Comparison of ENCODE assay signal across 28 cellular contexts in genomic region chr19:54376610-54377009, GRCh38. TPM values are rescaled to one million over a fixed set of nuclear protein-coding genes. Genes with fewer than 3 reads are reported as not detected.
A peak's percentile ranks its signal among the peaks of the same experiment; 100 is the strongest.
DNase-seq lines count a peak whose midpoint lies in the region; ATAC-seq, FAIRE-seq and TF ChIP-seq lines count a peak whose summit lies in the region.
"Had no signal": no experiment of that assay in that cellular context is flagged by ENCODE, and none has a peak within 500 bp of the region (broad histone marks: within the 10 kb centered on the region; RNA-seq: fewer than 3 reads in every experiment).

No MANE protein-coding gene starts in this region.

- peaks cover 75% of the 10 kb centered on the region for H3K4me1 ChIP-seq in CD8-positive, alpha-beta T cell (ENCODE audit: insufficient read depth, low read length)
- H3K4me1 ChIP-seq in neutrophil (ENCODE audit: control insufficient read depth in 1 of 2, insufficient read depth in 1 of 2, low read depth in 1 of 2, low read length in 1 of 2) (peaks cover 73 to 78% of the 10 kb centered on the region in 2 experiments), HepG2 (ENCODE audit: insufficient read depth, low read length) (no peaks in the 10 kb centered on the region)
- H3K4me1 ChIP-seq: right atrium auricular region had no signal

- no peaks in the 10 kb centered on the region for H3K27me3 ChIP-seq in CD8-positive, alpha-beta T cell (ENCODE audit: insufficient read depth, low read length)
- no peaks in the 10 kb centered on the region for H3K27me3 ChIP-seq in neutrophil
- H3K27me3 ChIP-seq in HepG2 (ENCODE audit: control insufficient read depth in 1 of 2, insufficient read depth in 2 of 2, low read length in 2 of 2), result peaks cover 0 to 4% of the 10 kb centered on the region in 2 experiments; a peak in 1 of 5 replicates
- H3K27me3 ChIP-seq: cardiac muscle cell, ovary, right atrium auricular region, upper lobe of left lung had no signal

- POLR2A ChIA-PET in activated CD8-positive, alpha-beta T cell treated with anti-CD3 and anti-CD28 coated beads, Interleukin-2, amount 10 ng/mL, durations not matched to agents 7 days and 5 days (lab: Charles Lee), result interaction anchor here (1.2 to 2.3 kb wide), 2 partner anchors 12 kb away, joined by 4 to 12 read pairs; partner anchors contain the start of gene LAIR1
- POLR2A ChIA-PET in activated CD8-positive, alpha-beta T cell treated with anti-CD3 and anti-CD28 coated beads for 36 hours (lab: Charles Lee), result interaction anchor here (1.8 kb wide), 1 partner anchor 12 kb away, joined by 6 read pairs; no protein-coding TSS in a partner anchor
- POLR2A ChIA-PET in CD8-positive, alpha-beta T cell (lab: Charles Lee), result interaction anchor here (1.1 kb wide), 1 partner anchor 12 kb away, joined by 3 read pairs; no protein-coding TSS in a partner anchor
- POLR2A ChIA-PET in HepG2 (lab: Yijun Ruan, JAX), result no interaction called here

- H3K27ac ChIP-seq in CD8-positive, alpha-beta T cell (ENCODE audit: low read depth, low read length), result no peak overlapping the region
- H3K27ac ChIP-seq in neutrophil, result peak overlapping the region; percentile 31
- H3K27ac ChIP-seq in HepG2 (ENCODE audit: extremely low read length, insufficient read depth, low read length), result no peak overlapping the region
- H3K27ac ChIP-seq: cardiac muscle cell, ovary, right atrium auricular region had no signal

- H4K20me1 ChIP-seq in HepG2 (ENCODE audit: insufficient read depth, low read length), result no peaks in the 10 kb centered on the region

- H3K36me3 Mint-ChIP-seq in activated CD8-positive, alpha-beta T cell treated with anti-CD3 and anti-CD28 coated beads, Interleukin-2, amount 10 ng/mL, durations not matched to agents 7 days and 5 days (ENCODE audit: low read depth), result peaks cover 23% of the 10 kb centered on the region
- no peaks in the 10 kb centered on the region for H3K36me3 Mint-ChIP-seq in activated CD8-positive, alpha-beta T cell treated with anti-CD3 and anti-CD28 coated beads for 36 hours (ENCODE audit: low read depth)
- H3K36me3 Mint-ChIP-seq in CD8-positive, alpha-beta T cell, result no peaks in the 10 kb centered on the region
- no peaks in the 10 kb centered on the region for H3K36me3 Mint-ChIP-seq in T-helper 17 cell (ENCODE audit: low read depth)

- H3K4me1 Mint-ChIP-seq in activated CD8-positive, alpha-beta T cell treated with anti-CD3 and anti-CD28 coated beads, Interleukin-2, amount 10 ng/mL, durations not matched to agents 7 days and 5 days (ENCODE audit: low read depth), result peaks cover 78% of the 10 kb centered on the region
- peaks cover 64% of the 10 kb centered on the region for H3K4me1 Mint-ChIP-seq in activated CD8-positive, alpha-beta T cell treated with anti-CD3 and anti-CD28 coated beads for 36 hours (ENCODE audit: low read depth)
- H3K4me1 Mint-ChIP-seq in CD8-positive, alpha-beta T cell (ENCODE audit: low read depth), result peaks cover 80% of the 10 kb centered on the region
- peaks cover 49% of the 10 kb centered on the region for H3K4me1 Mint-ChIP-seq in T-helper 17 cell

- peak overlapping the region; percentile 79 for H3K27ac Mint-ChIP-seq in activated CD8-positive, alpha-beta T cell treated with anti-CD3 and anti-CD28 coated beads, Interleukin-2, amount 10 ng/mL, durations not matched to agents 7 days and 5 days
- no peak overlapping the region for H3K27ac Mint-ChIP-seq in activated CD8-positive, alpha-beta T cell treated with anti-CD3 and anti-CD28 coated beads for 36 hours
- H3K27ac Mint-ChIP-seq in CD8-positive, alpha-beta T cell, result peak overlapping the region; percentile 50
- peak overlapping the region; percentile 21 for H3K27ac Mint-ChIP-seq in T-helper 17 cell
- H3K27ac Mint-ChIP-seq: activated CD4-positive, alpha-beta T cell treated with anti-CD3 and anti-CD28 coated beads for 36 hours had no signal

- H3K27me3 Mint-ChIP-seq in activated CD8-positive, alpha-beta T cell treated with anti-CD3 and anti-CD28 coated beads, Interleukin-2, amount 10 ng/mL, durations not matched to agents 7 days and 5 days (ENCODE audit: low read depth), result peaks cover 16% of the 10 kb centered on the region
- H3K27me3 Mint-ChIP-seq in activated CD8-positive, alpha-beta T cell treated with anti-CD3 and anti-CD28 coated beads for 36 hours, result peaks cover 11% of the 10 kb centered on the region
- H3K27me3 Mint-ChIP-seq in CD8-positive, alpha-beta T cell (ENCODE audit: low read depth), result no peaks in the 10 kb centered on the region
- H3K27me3 Mint-ChIP-seq in T-helper 17 cell, result no peaks in the 10 kb centered on the region

- WGBS in HepG2 (ENCODE audit: low lambda C conversion rate), result 34% methylated on average over 9 of the region's 9 CpGs

- H3K79me2 ChIP-seq in HepG2 (ENCODE audit: insufficient read depth, low read length), result no peaks in the 10 kb centered on the region

- DNase-seq in activated CD8-positive, alpha-beta T cell treated with anti-CD3 and anti-CD28 coated beads, Interleukin-2, amount 10 ng/mL, durations not matched to agents 7 days and 5 days, result no peak
- DNase-seq in activated CD8-positive, alpha-beta T cell treated with anti-CD3 and anti-CD28 coated beads for 36 hours, result no peak
- no peak for DNase-seq in CD8-positive, alpha-beta T cell
- DNase-seq in T-helper 17 cell (no peak), HepG2 (ENCODE audit: low spot score) (no peak)
- DNase-seq: activated CD4-positive, alpha-beta T cell treated with anti-CD3 and anti-CD28 coated beads for 36 hours; activated gamma-delta T cell; anterior cingulate cortex; C1 segment of cervical spinal cord; DMS153; GF-D8; HCEC 1CT; left cardiac atrium; mesenchymal stem cell; NCI-H1048; NCI-H187; ovary; stimulated activated CD4-positive, alpha-beta T cell treated with anti-CD3 and anti-CD28 coated beads, Interleukin-12 subunit alpha, Interleukin-12 subunit beta, amount 100 ng/mL, for 4 hours; upper lobe of left lung had no signal

- no TSS peak for BruUV-seq in HepG2 (replicated peaks; lab: Mats Ljungman, UMichigan)

- intact Hi-C loops in activated CD8-positive, alpha-beta T cell treated with anti-CD3 and anti-CD28 coated beads for 36 hours (cut with micrococcal nuclease), result no loop called here
- intact Hi-C loops in CD8-positive, alpha-beta T cell (cut with DNase I, micrococcal nuclease), result loop anchor here (5.0 to 10.0 kb wide), 4 partner anchors 68 to 509 kb away; partner anchors contain the start of genes LENG8 (in 1 of the 2), LENG9 (in 1 of the 2) and MYADM (in 1 of the 2)
- intact Hi-C loops in HepG2 (cut with micrococcal nuclease; ENCODE audit: unreplicated experiment), result no loop called here

- in situ Hi-C loops in HepG2 (cut with HindIII; ENCODE audit: extremely low pct_ligation_motif_present, low pct_unique_long_range_greater_than_20kb), result no loop called here

- no peak overlapping the region for H3K4me2 ChIP-seq in HepG2 (ENCODE audit: low read depth, low read length)

- no peak for TF ChIP-seq RAD21 in HepG2 (CRISPR knock-in tag; IDR thresholded peaks at IDR 0.05)

- no peaks in the 10 kb centered on the region for H3K36me3 ChIP-seq in CD8-positive, alpha-beta T cell (ENCODE audit: insufficient read depth, low read length)
- no peaks in the 10 kb centered on the region for H3K36me3 ChIP-seq in neutrophil
- H3K36me3 ChIP-seq in HepG2 (replicated peaks in 1 of 2; ENCODE audit: control insufficient read depth in 1 of 2, insufficient read depth in 2 of 2, low read length in 2 of 2), result no peaks in the 10 kb centered on the region
- H3K36me3 ChIP-seq: cardiac muscle cell, ovary, right atrium auricular region, upper lobe of left lung had no signal

- no peak overlapping the region for H2AFZ ChIP-seq in HepG2 (ENCODE audit: low read length)

- ATAC-seq in activated CD8-positive, alpha-beta T cell treated with anti-CD3 and anti-CD28 coated beads, Interleukin-2, amount 10 ng/mL, durations not matched to agents 7 days and 5 days, result no peak
- ATAC-seq in activated CD8-positive, alpha-beta T cell treated with anti-CD3 and anti-CD28 coated beads for 36 hours, result no peak
- no peak for ATAC-seq in CD8-positive, alpha-beta T cell
- ATAC-seq in T-helper 17 cell, result no peak
- no peak for ATAC-seq in HepG2
- ATAC-seq in HG02759 (IDR thresholded peaks at IDR 0.05; ENCODE audit: unreplicated experiment), result no peak
- ATAC-seq in HG02642 (IDR thresholded peaks at IDR 0.05; ENCODE audit: poor library complexity, unreplicated experiment), result no peak
- ATAC-seq: activated CD4-positive, alpha-beta T cell treated with anti-CD3 and anti-CD28 coated beads for 36 hours; left cardiac atrium had no signal

- CTCF ChIA-PET in activated CD8-positive, alpha-beta T cell treated with anti-CD3 and anti-CD28 coated beads, Interleukin-2, amount 10 ng/mL, durations not matched to agents 7 days and 5 days (lab: Charles Lee), result interaction anchor here (1.2 to 1.4 kb wide), 2 partner anchors 14 kb away, joined by 3 to 9 read pairs; no protein-coding TSS in a partner anchor
- CTCF ChIA-PET in activated CD8-positive, alpha-beta T cell treated with anti-CD3 and anti-CD28 coated beads for 36 hours (lab: Charles Lee), result interaction anchor here (0.7 to 1.5 kb wide), 3 partner anchors 12 to 14 kb away, joined by 3 to 6 read pairs (median 3); no protein-coding TSS in a partner anchor
- CTCF ChIA-PET in CD8-positive, alpha-beta T cell (lab: Charles Lee), result interaction anchor here (1.1 to 1.7 kb wide), 4 partner anchors 12 to 52 kb away, joined by 4 to 9 read pairs (median 4); partner anchors contain the start of gene LAIR1
- CTCF ChIA-PET in HepG2 (lab: Yijun Ruan, JAX; ENCODE audit: low intra/inter-chr PET ratio, low total read pairs), result no interaction called here

- no peak overlapping the region for H3K4me3 Mint-ChIP-seq in activated CD8-positive, alpha-beta T cell treated with anti-CD3 and anti-CD28 coated beads, Interleukin-2, amount 10 ng/mL, durations not matched to agents 7 days and 5 days
- no peak overlapping the region for H3K4me3 Mint-ChIP-seq in activated CD8-positive, alpha-beta T cell treated with anti-CD3 and anti-CD28 coated beads for 36 hours
- peak overlapping the region; percentile 54 for H3K4me3 Mint-ChIP-seq in CD8-positive, alpha-beta T cell
- no peak overlapping the region for H3K4me3 Mint-ChIP-seq in T-helper 17 cell
- H3K4me3 Mint-ChIP-seq: activated CD4-positive, alpha-beta T cell treated with anti-CD3 and anti-CD28 coated beads for 36 hours had no signal

- TF ChIP-seq EP300 in HepG2 (IDR thresholded peaks at IDR 0.05; ENCODE audit: low read depth in 2 of 2, low read length in 2 of 2) (no peak), HepG2 (CRISPR knock-in tag; IDR thresholded peaks at IDR 0.05; ENCODE audit: borderline replicate concordance) (no peak)

- TF ChIP-seq CTCF in activated CD8-positive, alpha-beta T cell treated with anti-CD3 and anti-CD28 coated beads for 36 hours (IDR thresholded peaks at IDR 0.05), result no peak
- no peak for TF ChIP-seq CTCF in CD8-positive, alpha-beta T cell (IDR thresholded peaks at IDR 0.05)
- TF ChIP-seq CTCF in neutrophil (IDR thresholded peaks at IDR 0.05) (no peak), HepG2 (CRISPR knock-in tag; IDR thresholded peaks at IDR 0.05) (no peak)

- FAIRE-seq in HepG2 (lab: Jason Lieb, UNC), result no peak

- H3K9me3 Mint-ChIP-seq in activated CD8-positive, alpha-beta T cell treated with anti-CD3 and anti-CD28 coated beads, Interleukin-2, amount 10 ng/mL, durations not matched to agents 7 days and 5 days (ENCODE audit: insufficient read depth), result peaks cover 10% of the 10 kb centered on the region
- peaks cover 6% of the 10 kb centered on the region for H3K9me3 Mint-ChIP-seq in activated CD8-positive, alpha-beta T cell treated with anti-CD3 and anti-CD28 coated beads for 36 hours
- no peaks in the 10 kb centered on the region for H3K9me3 Mint-ChIP-seq in CD8-positive, alpha-beta T cell

- no peak for TF ChIP-seq POLR2A in HepG2 (IDR thresholded peaks at IDR 0.05; ENCODE audit: insufficient read depth in 1 of 2, low read depth in 2 of 2, low read length in 2 of 2)

- no peak overlapping the region for H3K9ac ChIP-seq in HepG2 (ENCODE audit: insufficient read depth, low read depth, low read length)

- H3K9me3 ChIP-seq in CD8-positive, alpha-beta T cell (ENCODE audit: low read length), result no peaks in the 10 kb centered on the region
- H3K9me3 ChIP-seq in T-helper 17 cell (ENCODE audit: control insufficient read depth, low read length, poor library complexity, severe bottlenecking) (peaks cover 2% of the 10 kb centered on the region), neutrophil (no peaks in the 10 kb centered on the region), HepG2 (ENCODE audit: low read length) (no peaks in the 10 kb centered on the region)
- H3K9me3 ChIP-seq: ovary, right atrium auricular region, upper lobe of left lung had no signal

- no peak overlapping the region for H3K4me3 ChIP-seq in CD8-positive, alpha-beta T cell (ENCODE audit: low read depth, low read length)
- H3K4me3 ChIP-seq in neutrophil (ENCODE audit: low read depth in 1 of 2, low read length in 1 of 2), result no peak overlapping the region
- no peak overlapping the region for H3K4me3 ChIP-seq in HepG2 (replicated peaks in 1 of 3; ENCODE audit: insufficient read depth in 1 of 3, low read depth in 2 of 3, low read length in 3 of 3)
- H3K4me3 ChIP-seq: cardiac muscle cell, ovary, right atrium auricular region, upper lobe of left lung had no signal

RNA-seq across cellular contexts. Expression of gene LAIR1, which starts 11.9 kb away (rescaled TPM):
- 10 to 100 TPM; 92.8 to 97.6 TPM for total RNA-seq in activated CD8-positive, alpha-beta T cell treated with anti-CD3 and anti-CD28 coated beads, Interleukin-2, amount 10 ng/mL, durations not matched to agents 7 days and 5 days
- total RNA-seq in activated CD8-positive, alpha-beta T cell treated with anti-CD3 and anti-CD28 coated beads for 36 hours, result 10 to 100 TPM; 11.3 TPM
- 10 to 100 TPM; 15.3 TPM for total RNA-seq in CD8-positive, alpha-beta T cell
- 10 to 100 TPM; 21.5 to 22.2 TPM for total RNA-seq in T-helper 17 cell
- total RNA-seq in HepG2 (2016; rRNA removed; fragmentation: Illumina TruSeq; extraction: Trizol), result 0.70 and 1.2 TPM in 2 replicates
- 0.26 and 0.51 TPM in 2 replicates for total RNA-seq in HepG2 (2016; cell fraction: cytosol; rRNA removed; fragmentation: Illumina TruSeq; extraction: Trizol; ENCODE audit: low read depth)
- 0.95 and 1.0 TPM in 2 replicates for total RNA-seq in HepG2 (2016; cell fraction: insoluble cytoplasmic fraction; rRNA removed; fragmentation: Illumina TruSeq; extraction: Trizol)
- 0.79 and 1.1 TPM in 2 replicates for total RNA-seq in HepG2 (2016; cell fraction: membrane; rRNA removed; fragmentation: Illumina TruSeq; extraction: Trizol)
- total RNA-seq in HepG2 (2016; cell fraction: nucleus; rRNA removed; fragmentation: Illumina TruSeq; extraction: Trizol), result 1.8 and 3.2 TPM in 2 replicates
- 0.75 and 1.1 TPM in 2 replicates for polyA plus RNA-seq in HepG2 (2011; rRNA removed)
- polyA plus RNA-seq in HepG2 (2011; cell fraction: cytosol; rRNA removed), result 0.64 and 0.74 TPM in 2 replicates
- 1.1 and 1.5 TPM in 2 replicates for polyA plus RNA-seq in HepG2 (2011; cell fraction: nucleus; rRNA removed)
- 0.17 TPM in 1 of 2 replicates, not detected in the other for polyA plus RNA-seq in HepG2 (2012)
- 0.64 and 0.71 TPM in 2 replicates for polyA plus RNA-seq in HepG2 (2016; cell fraction: cytosol; fragmentation: Illumina TruSeq; extraction: Trizol; ENCODE audit: low read depth)
- polyA plus RNA-seq in HepG2 (2016; cell fraction: insoluble cytoplasmic fraction; fragmentation: Illumina TruSeq; extraction: Trizol; ENCODE audit: low read depth), result 1.0 and 1.2 TPM in 2 replicates
- polyA plus RNA-seq in HepG2 (2016; cell fraction: membrane; fragmentation: Illumina TruSeq; extraction: Trizol; ENCODE audit: low read depth), result 1.2 and 1.6 TPM in 2 replicates
- polyA plus RNA-seq in HepG2 (2016; cell fraction: nucleus; fragmentation: Illumina TruSeq; extraction: Trizol; ENCODE audit: insufficient read depth, low read depth), result 2.8 and 3.2 TPM in 2 replicates
- polyA minus RNA-seq in HepG2 (2011; rRNA and poly(A)+ RNA removed; ENCODE audit: low replicate concordance), result 0.66 TPM in 1 of 2 replicates, not detected in the other
- 0.79 TPM in 1 of 2 replicates, not detected in the other for polyA minus RNA-seq in HepG2 (2011; cell fraction: cytosol; rRNA and poly(A)+ RNA removed)
- 0.90 and 2.0 TPM in 2 replicates for polyA minus RNA-seq in HepG2 (2011; cell fraction: nucleus; rRNA and poly(A)+ RNA removed)
- total RNA-seq: A673, cardiac muscle cell, dermis microvascular lymphatic vessel endothelial cell, HT1080, myocyte had no signal
- polyA plus RNA-seq: cardiac muscle cell had no signal

RNA-seq across cellular contexts. Expression of gene LILRA4, which starts 37.6 kb away (rescaled TPM):
- total RNA-seq in activated CD8-positive, alpha-beta T cell treated with anti-CD3 and anti-CD28 coated beads, Interleukin-2, amount 10 ng/mL, durations not matched to agents 7 days and 5 days, result not detected
- total RNA-seq in activated CD8-positive, alpha-beta T cell treated with anti-CD3 and anti-CD28 coated beads for 36 hours, result not detected
- total RNA-seq in CD8-positive, alpha-beta T cell, result not detected
- total RNA-seq in T-helper 17 cell (under 1 TPM in 1 of 2 donors, not detected in 1; 0.86 TPM), HepG2 (2016; rRNA removed; fragmentation: Illumina TruSeq; extraction: Trizol) (not detected in 2 replicates)
- total RNA-seq in HepG2 (2016; cell fraction: cytosol; rRNA removed; fragmentation: Illumina TruSeq; extraction: Trizol; ENCODE audit: low read depth), result not detected in 2 replicates
- not detected in 2 replicates for total RNA-seq in HepG2 (2016; cell fraction: insoluble cytoplasmic fraction; rRNA removed; fragmentation: Illumina TruSeq; extraction: Trizol)
- total RNA-seq in HepG2 (2016; cell fraction: membrane; rRNA removed; fragmentation: Illumina TruSeq; extraction: Trizol), result not detected in 2 replicates
- not detected in 2 replicates for total RNA-seq in HepG2 (2016; cell fraction: nucleus; rRNA removed; fragmentation: Illumina TruSeq; extraction: Trizol)
- polyA plus RNA-seq in HepG2 (2011; rRNA removed), result 0.07 and 0.72 TPM in 2 replicates
- 0.48 TPM in 1 of 2 replicates, not detected in the other for polyA plus RNA-seq in HepG2 (2011; cell fraction: cytosol; rRNA removed)
- polyA plus RNA-seq in HepG2 (2011; cell fraction: nucleus; rRNA removed), result 0.09 and 0.10 TPM in 2 replicates
- polyA plus RNA-seq in HepG2 (2012), result not detected in 2 replicates
- polyA plus RNA-seq in HepG2 (2016; cell fraction: cytosol; fragmentation: Illumina TruSeq; extraction: Trizol; ENCODE audit: low read depth), result not detected in 2 replicates
- polyA plus RNA-seq in HepG2 (2016; cell fraction: insoluble cytoplasmic fraction; fragmentation: Illumina TruSeq; extraction: Trizol; ENCODE audit: low read depth), result not detected in 2 replicates
- not detected in 2 replicates for polyA plus RNA-seq in HepG2 (2016; cell fraction: membrane; fragmentation: Illumina TruSeq; extraction: Trizol; ENCODE audit: low read depth)
- not detected in 2 replicates for polyA plus RNA-seq in HepG2 (2016; cell fraction: nucleus; fragmentation: Illumina TruSeq; extraction: Trizol; ENCODE audit: insufficient read depth, low read depth)
- 2.2 TPM in 1 of 2 replicates, not detected in the other for polyA minus RNA-seq in HepG2 (2011; rRNA and poly(A)+ RNA removed; ENCODE audit: low replicate concordance)
- polyA minus RNA-seq in HepG2 (2011; cell fraction: cytosol; rRNA and poly(A)+ RNA removed), result not detected in 2 replicates
- polyA minus RNA-seq in HepG2 (2011; cell fraction: nucleus; rRNA and poly(A)+ RNA removed), result not detected in 2 replicates
- total RNA-seq: A673; activated CD4-positive, alpha-beta T cell treated with anti-CD3 and anti-CD28 coated beads for 36 hours; cardiac muscle cell; dermis microvascular lymphatic vessel endothelial cell; HT1080; left cardiac atrium; myocyte; right atrium auricular region had no signal
- polyA plus RNA-seq: cardiac muscle cell had no signal

RNA-seq across cellular contexts. Expression of gene TTYH1, which starts 38.7 kb away (rescaled TPM):
- 1 to 10 TPM in 1 of 2 experiments, under 1 TPM in 1; 0.99 to 1.3 TPM for total RNA-seq in activated CD8-positive, alpha-beta T cell treated with anti-CD3 and anti-CD28 coated beads, Interleukin-2, amount 10 ng/mL, durations not matched to agents 7 days and 5 days
- total RNA-seq in activated CD8-positive, alpha-beta T cell treated with anti-CD3 and anti-CD28 coated beads for 36 hours, result under 1 TPM in 1 of 2 experiments, not detected in 1; 0.70 TPM
- total RNA-seq in CD8-positive, alpha-beta T cell, result not detected
- total RNA-seq in T-helper 17 cell (not detected), HepG2 (2016; rRNA removed; fragmentation: Illumina TruSeq; extraction: Trizol) (10.6 and 19.9 TPM in 2 replicates)
- total RNA-seq in HepG2 (2016; cell fraction: cytosol; rRNA removed; fragmentation: Illumina TruSeq; extraction: Trizol; ENCODE audit: low read depth), result 24.8 and 26.4 TPM in 2 replicates
- 9.4 and 21.3 TPM in 2 replicates for total RNA-seq in HepG2 (2016; cell fraction: insoluble cytoplasmic fraction; rRNA removed; fragmentation: Illumina TruSeq; extraction: Trizol)
- 27.7 and 30.4 TPM in 2 replicates for total RNA-seq in HepG2 (2016; cell fraction: membrane; rRNA removed; fragmentation: Illumina TruSeq; extraction: Trizol)
- 16.5 and 20.3 TPM in 2 replicates for total RNA-seq in HepG2 (2016; cell fraction: nucleus; rRNA removed; fragmentation: Illumina TruSeq; extraction: Trizol)
- polyA plus RNA-seq in HepG2 (2011; rRNA removed), result 6.9 and 8.9 TPM in 2 replicates
- polyA plus RNA-seq in HepG2 (2011; cell fraction: cytosol; rRNA removed), result 7.0 and 10.7 TPM in 2 replicates
- polyA plus RNA-seq in HepG2 (2011; cell fraction: nucleus; rRNA removed), result 13.2 and 17.7 TPM in 2 replicates
- 4.1 and 6.2 TPM in 2 replicates for polyA plus RNA-seq in HepG2 (2012)
- 27.2 and 29.7 TPM in 2 replicates for polyA plus RNA-seq in HepG2 (2016; cell fraction: cytosol; fragmentation: Illumina TruSeq; extraction: Trizol; ENCODE audit: low read depth)
- 11.5 and 12.2 TPM in 2 replicates for polyA plus RNA-seq in HepG2 (2016; cell fraction: insoluble cytoplasmic fraction; fragmentation: Illumina TruSeq; extraction: Trizol; ENCODE audit: low read depth)
- polyA plus RNA-seq in HepG2 (2016; cell fraction: membrane; fragmentation: Illumina TruSeq; extraction: Trizol; ENCODE audit: low read depth), result 29.0 and 29.3 TPM in 2 replicates
- polyA plus RNA-seq in HepG2 (2016; cell fraction: nucleus; fragmentation: Illumina TruSeq; extraction: Trizol; ENCODE audit: insufficient read depth, low read depth), result 34.6 and 38.5 TPM in 2 replicates
- polyA minus RNA-seq in HepG2 (2011; rRNA and poly(A)+ RNA removed; ENCODE audit: low replicate concordance), result 15.4 TPM in 1 of 2 replicates, not detected in the other
- 6.2 and 9.2 TPM in 2 replicates for polyA minus RNA-seq in HepG2 (2011; cell fraction: cytosol; rRNA and poly(A)+ RNA removed)
- 2.6 and 3.9 TPM in 2 replicates for polyA minus RNA-seq in HepG2 (2011; cell fraction: nucleus; rRNA and poly(A)+ RNA removed)
- total RNA-seq: cardiac muscle cell, dermis microvascular lymphatic vessel endothelial cell, HT1080, myocyte, upper lobe of left lung had no signal

Comparison
In these comparisons a context has a peak if more than half of its experiments do, and no peak if none do; other contexts are left out.
1. RNA of gene LAIR1, which starts 11.9 kb away (total RNA-seq): 92.8 to 97.6 TPM in activated CD8-positive, alpha-beta T cell treated with anti-CD3 and anti-CD28 coated beads, Interleukin-2, amount 10 ng/mL, durations not matched to agents 7 days and 5 days; 21.5 to 22.2 TPM in T-helper 17 cell, 15.3 TPM in CD8-positive, alpha-beta T cell, 11.3 TPM in activated CD8-positive, alpha-beta T cell treated with anti-CD3 and anti-CD28 coated beads for 36 hours and 0.26 to 3.2 TPM in HepG2; every median in the first group is over 4 times any median in the second.
2. intact Hi-C loops: an anchor here in CD8-positive, alpha-beta T cell (5.0 to 10.0 kb wide); none called in activated CD8-positive, alpha-beta T cell treated with anti-CD3 and anti-CD28 coated beads for 36 hours and HepG2.